In the genomic region with DNA sequence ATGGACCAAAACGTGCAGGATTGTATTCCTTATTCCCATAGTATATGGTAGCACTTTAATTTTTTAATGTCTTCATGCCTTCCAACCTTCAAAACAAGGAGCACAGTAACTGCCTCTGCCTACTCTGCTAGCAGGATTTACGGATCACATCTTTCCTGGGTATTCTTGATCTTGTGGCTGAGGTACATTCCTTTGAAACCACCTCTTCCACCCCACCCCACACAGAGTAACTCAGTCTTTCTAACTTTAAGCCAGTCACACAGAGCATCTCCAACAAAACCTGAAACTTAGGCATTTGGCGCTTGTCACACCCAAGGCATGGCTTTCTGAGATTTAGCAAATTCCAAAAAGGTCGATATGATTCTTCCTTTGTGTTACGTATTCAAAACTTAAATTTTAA, we compare ENCODE assay signal across 22 cellular contexts. TPM values are rescaled to one million over a fixed set of nuclear protein-coding genes. Genes with fewer than 3 reads are reported as not detected.
"Had no signal": no experiment of that assay in that cellular context is flagged by ENCODE, and none has a peak within 500 bp of the region (broad histone marks: within the 10 kb centered on the region; RNA-seq: fewer than 3 reads in every experiment).

No MANE protein-coding gene starts in this region.

- H3K4me3 ChIP-seq: ovary, prostate gland, right atrium auricular region had no signal

- DNase-seq: activated CD4-positive, alpha-beta T cell treated with anti-CD3 and anti-CD28 coated beads, Interleukin-2, amount 10 ng/mL, durations not matched to agents 7 days and 5 days; activated CD8-positive, alpha-beta T cell treated with anti-CD3 and anti-CD28 coated beads for 36 hours; activated gamma-delta T cell treated with Interleukin-2 at 50 U/mL for 16 hours; aorta; brain microvascular endothelial cell; caudate nucleus; dermis blood vessel endothelial cell; effector CD8-positive, alpha-beta T cell; erythroblast; foreskin fibroblast; hippocampal formation; left cardiac atrium; naive thymus-derived CD8-positive, alpha-beta T cell; ovary; stimulated activated CD4-positive, alpha-beta T cell treated with anti-CD3 and anti-CD28 coated beads, Interleukin-12 subunit alpha, Interleukin-12 subunit beta, amount 100 ng/mL, for 4 hours; stimulated activated CD4-positive, alpha-beta T cell treated with anti-CD3 and anti-CD28 coated beads, Interleukin-4, amount 100 ng/mL, for 4 hours; stimulated activated naive CD8-positive, alpha-beta T cell treated with anti-CD3 and anti-CD28 coated beads, Interleukin-15, Interleukin-2, amounts not matched to agents 100 U/mL and 50 U/mL, for 24 hours had no signal

- H3K36me3 ChIP-seq: brain microvascular endothelial cell, neutrophil, ovary, prostate gland, right atrium auricular region had no signal

- H3K9me3 ChIP-seq: neutrophil, ovary, prostate gland, right atrium auricular region had no signal

- H3K4me1 ChIP-seq: prostate gland had no signal

- H3K27ac ChIP-seq: brain microvascular endothelial cell, neutrophil, ovary, prostate gland, VCaP had no signal

- H3K27me3 ChIP-seq: brain microvascular endothelial cell, ovary, right atrium auricular region had no signal

RNA-seq across cellular contexts. Expression of a gene that starts 2.3 kb away (rescaled TPM):
- total RNA-seq: activated CD4-positive, alpha-beta T cell treated with anti-CD3 and anti-CD28 coated beads, Interleukin-2, amount 10 ng/mL, durations not matched to agents 7 days and 5 days; activated CD8-positive, alpha-beta T cell treated with anti-CD3 and anti-CD28 coated beads for 36 hours; naive thymus-derived CD8-positive, alpha-beta T cell; T-helper 2 cell treated with Interferon-gamma antibody and Interleukin-4, amounts not matched to agents 100 ng/mL and 5 ng/mL, for 36 hours had no signal
- polyA plus RNA-seq: naive thymus-derived CD8-positive, alpha-beta T cell had no signal
